Comparison of ENCODE assay signal across 23 cellular contexts in the genomic region with DNA sequence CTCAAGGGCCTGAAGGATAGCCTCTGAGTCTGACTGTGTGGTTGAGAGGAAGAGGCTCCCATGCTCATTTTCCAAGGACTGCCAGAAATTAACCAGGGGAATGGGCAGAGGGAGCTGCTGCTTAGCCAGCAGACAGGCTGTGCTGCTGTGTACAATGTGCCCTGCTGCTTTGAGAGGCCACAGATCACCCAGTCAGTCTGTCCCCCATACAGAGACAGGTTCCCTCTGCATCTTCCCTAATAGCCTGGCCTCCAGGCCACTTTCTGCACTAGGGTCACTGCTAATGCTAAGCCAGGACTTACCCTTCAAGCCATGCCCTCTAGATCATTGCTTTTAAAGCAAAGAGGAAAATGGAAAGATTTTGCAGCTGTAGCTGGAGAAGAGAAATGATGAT.
A peak's percentile ranks its signal among the peaks of the same experiment; 100 is the strongest.
DNase-seq lines count a peak whose midpoint lies in the region; ATAC-seq, FAIRE-seq and TF ChIP-seq lines count a peak whose summit lies in the region.
"Had no signal": no experiment of that assay in that cellular context is flagged by ENCODE, and none has a peak within 500 bp of the region (broad histone marks: within the 10 kb centered on the region; RNA-seq: fewer than 3 reads in every experiment).

No MANE protein-coding gene starts in this region.

- POLR2A ChIA-PET in naive thymus-derived CD4-positive, alpha-beta T cell (lab: Charles Lee) = no interaction called here

- H4K12ac ChIP-seq in trophoblast cell (ENCODE audit: low read depth, low read length) = no peak overlapping the region

- H2AFZ ChIP-seq in Loucy (ENCODE audit: low read length) = no peak overlapping the region
- no peak overlapping the region for H2AFZ ChIP-seq in trophoblast cell (ENCODE audit: insufficient read depth, low read length, poor library complexity)

- H3K4me3 ChIP-seq in Loucy (ENCODE audit: low read length, poor library complexity, severe bottlenecking) (no peak overlapping the region), bronchial epithelial cell (ENCODE audit: low read depth, low read length) (no peak overlapping the region), trophoblast cell (ENCODE audit: low read depth, low read length) (no peak overlapping the region)
- no peak overlapping the region for H3K4me3 ChIP-seq in naive thymus-derived CD4-positive, alpha-beta T cell (ENCODE audit: low read length)
- H3K4me3 ChIP-seq: BLaER1 treated with 17β-estradiol and CSF1 and Interleukin-3, amounts not matched to agents 10 nM and 100 nM; HAP-1 had no signal

- no peak overlapping the region for H3K14ac ChIP-seq in trophoblast cell (ENCODE audit: low read length)

- no peak for ATAC-seq in HG02798 (IDR thresholded peaks at IDR 0.05; ENCODE audit: poor library complexity, unreplicated experiment)
- ATAC-seq in naive thymus-derived CD4-positive, alpha-beta T cell = no peak

- H3K9me3 ChIP-seq in Loucy (ENCODE audit: insufficient read depth, low read depth, low read length) (no peaks in the 10 kb centered on the region), trophoblast cell (ENCODE audit: insufficient read depth, low read depth, low read length) (no peaks in the 10 kb centered on the region)
- H3K9me3 ChIP-seq in naive thymus-derived CD4-positive, alpha-beta T cell (ENCODE audit: control insufficient read depth in 2 of 3, low read length in 3 of 3) = no peaks in the 10 kb centered on the region
- H3K9me3 ChIP-seq: BLaER1 treated with 17β-estradiol and CSF1 and Interleukin-3, amounts not matched to agents 10 nM and 100 nM; HAP-1 had no signal

- H4K20me1 ChIP-seq in Loucy (ENCODE audit: insufficient read depth, low read length, poor library complexity, severe bottlenecking) = no peaks in the 10 kb centered on the region
- H4K20me1 ChIP-seq: BLaER1 treated with 17β-estradiol and CSF1 and Interleukin-3, amounts not matched to agents 10 nM and 100 nM had no signal

- no peak for TF ChIP-seq CTCF in Loucy (conservative IDR thresholded peaks at IDR 0.05; ENCODE audit: low read length)
- no peak for TF ChIP-seq CTCF in bronchial epithelial cell (IDR thresholded peaks at IDR 0.05; ENCODE audit: insufficient read depth, low read length, severe bottlenecking)

- no peaks in the 10 kb centered on the region for H3K79me2 ChIP-seq in Loucy (ENCODE audit: insufficient read depth, low read length)
- H3K79me2 ChIP-seq in trophoblast cell (ENCODE audit: control insufficient read depth, insufficient read depth, low read length, poor library complexity) = no peaks in the 10 kb centered on the region

- H2BK12ac ChIP-seq in trophoblast cell (ENCODE audit: low read length) = peak overlapping the region; percentile 19

- H3K9ac ChIP-seq in Loucy (ENCODE audit: low read depth, low read length, poor library complexity, severe bottlenecking) (peak overlapping the region; percentile 70), trophoblast cell (ENCODE audit: low read length) (no peak overlapping the region)
- H3K9ac ChIP-seq: BLaER1 treated with 17β-estradiol and CSF1 and Interleukin-3, amounts not matched to agents 10 nM and 100 nM had no signal

- H3K18ac ChIP-seq in trophoblast cell (ENCODE audit: low read length) = no peak overlapping the region

- H3K4me1 Mint-ChIP-seq in naive thymus-derived CD4-positive, alpha-beta T cell = no peaks in the 10 kb centered on the region
- H3K4me1 Mint-ChIP-seq: B cell; CD14-positive monocyte; CD4-positive, alpha-beta memory T cell had no signal

- H3K4ac ChIP-seq in trophoblast cell (ENCODE audit: low read depth, low read length) = no peak overlapping the region

- H3K4me2 ChIP-seq in Loucy (ENCODE audit: low read depth, low read length, poor library complexity, severe bottlenecking) (peak overlapping the region; percentile 53), trophoblast cell (ENCODE audit: low read length) (no peak overlapping the region)

- H2BK5ac ChIP-seq in trophoblast cell (ENCODE audit: low read depth, low read length, poor library complexity) = no peak overlapping the region

- peak; percentile 36 for DNase-seq in NCI-H82 (lab: John Stamatoyannopoulos, UW)
- no peak for DNase-seq in NCI-H82 treated with DMSO at 0.1 percent for 48 hours (lab: John Stamatoyannopoulos, UW; ENCODE audit: unreplicated experiment)
- DNase-seq in bronchial epithelial cell (ENCODE audit: low read depth) = no peak
- DNase-seq in trophoblast cell = no peak
- DNase-seq in superior temporal gyrus (ENCODE audit: extremely low spot score) = no peak
- DNase-seq in naive thymus-derived CD4-positive, alpha-beta T cell = no peak
- DNase-seq: CD4-positive, alpha-beta memory T cell; COR-L47; DMS153; DND-41; GOT3; HFFc6 had no signal

- no peak overlapping the region for H3K23ac ChIP-seq in trophoblast cell (ENCODE audit: low read length)

- no peak overlapping the region for H2AK5ac ChIP-seq in trophoblast cell (ENCODE audit: low read length)

- H2BK120ac ChIP-seq in trophoblast cell (ENCODE audit: insufficient read depth, low read length, poor library complexity) = no peak overlapping the region

- peaks cover 15% of the 10 kb centered on the region for H3F3A ChIP-seq in Loucy (ENCODE audit: low read depth)

- no peaks in the 10 kb centered on the region for H3K36me3 Mint-ChIP-seq in naive thymus-derived CD4-positive, alpha-beta T cell
- H3K36me3 Mint-ChIP-seq: CD14-positive monocyte; CD4-positive, alpha-beta memory T cell had no signal

- no peak overlapping the region for H3K4me3 Mint-ChIP-seq in naive thymus-derived CD4-positive, alpha-beta T cell
- H3K4me3 Mint-ChIP-seq: B cell; CD14-positive monocyte; CD4-positive, alpha-beta memory T cell; HFFc6 had no signal

- H3K36me3 ChIP-seq in Loucy (ENCODE audit: insufficient read depth, low read length) = no peaks in the 10 kb centered on the region
- no peaks in the 10 kb centered on the region for H3K36me3 ChIP-seq in bronchial epithelial cell (ENCODE audit: control insufficient read depth, insufficient read depth, low read length)
- no peaks in the 10 kb centered on the region for H3K36me3 ChIP-seq in trophoblast cell (ENCODE audit: control insufficient read depth in 1 of 2, insufficient read depth in 2 of 2, low read length in 2 of 2)
- no peaks in the 10 kb centered on the region for H3K36me3 ChIP-seq in naive thymus-derived CD4-positive, alpha-beta T cell (ENCODE audit: control insufficient read depth in 2 of 3, insufficient read depth in 3 of 3, low read length in 3 of 3)
- H3K36me3 ChIP-seq: BLaER1 treated with 17β-estradiol and CSF1 and Interleukin-3, amounts not matched to agents 10 nM and 100 nM; HAP-1 had no signal

- H3K27ac Mint-ChIP-seq in naive thymus-derived CD4-positive, alpha-beta T cell = no peak overlapping the region
- H3K27ac Mint-ChIP-seq: B cell; CD14-positive monocyte; CD4-positive, alpha-beta memory T cell; HFFc6 had no signal

- intact Hi-C loops in naive thymus-derived CD4-positive, alpha-beta T cell (cut with micrococcal nuclease) = no loop called here

- CTCF ChIA-PET in naive thymus-derived CD4-positive, alpha-beta T cell (lab: Charles Lee) = no interaction called here

- no peaks in the 10 kb centered on the region for H3K9me2 ChIP-seq in Loucy (replicated peaks; ENCODE audit: low read depth, low read length)

- FAIRE-seq in bronchial epithelial cell (lab: Jason Lieb, UNC) = peak; percentile 23
- FAIRE-seq: A204.1, G401.6, GM12892, H54 had no signal

- peaks cover 0 to 5% (median 0%) of the 10 kb centered on the region in 5 donors for H3K27me3 Mint-ChIP-seq in naive thymus-derived CD4-positive, alpha-beta T cell
- H3K27me3 Mint-ChIP-seq: B cell; CD4-positive, alpha-beta memory T cell had no signal

- peaks cover 56% of the 10 kb centered on the region for H3K4me1 ChIP-seq in Loucy (ENCODE audit: insufficient read depth, low read length, poor library complexity, severe bottlenecking)
- H3K4me1 ChIP-seq in trophoblast cell (ENCODE audit: control insufficient read depth in 1 of 2, insufficient read depth in 2 of 2, low read length in 2 of 2) = peaks cover 30 to 38% of the 10 kb centered on the region in 2 experiments
- no peaks in the 10 kb centered on the region for H3K4me1 ChIP-seq in naive thymus-derived CD4-positive, alpha-beta T cell (ENCODE audit: control insufficient read depth in 2 of 2, insufficient read depth in 2 of 2, low read length in 2 of 2)
- H3K4me1 ChIP-seq: HAP-1 had no signal

- no peak overlapping the region for H4K91ac ChIP-seq in trophoblast cell (ENCODE audit: low read depth, low read length)

- H3K27ac ChIP-seq in trophoblast cell (ENCODE audit: low read depth, low read length) = no peak overlapping the region
- no peak overlapping the region for H3K27ac ChIP-seq in naive thymus-derived CD4-positive, alpha-beta T cell (ENCODE audit: low read depth, low read length)
- H3K27ac ChIP-seq: 22Rv1; BLaER1 treated with 17β-estradiol and CSF1 and Interleukin-3, amounts not matched to agents 10 nM and 100 nM had no signal

- peaks cover 19% of the 10 kb centered on the region for H3K79me1 ChIP-seq in trophoblast cell (ENCODE audit: low read length)

- no peaks in the 10 kb centered on the region for H3K9me3 Mint-ChIP-seq in naive thymus-derived CD4-positive, alpha-beta T cell
- H3K9me3 Mint-ChIP-seq: CD14-positive monocyte had no signal

- no peak overlapping the region for H4K8ac ChIP-seq in trophoblast cell (ENCODE audit: low read depth, low read length)

- no peaks in the 10 kb centered on the region for H3K27me3 ChIP-seq in Loucy (ENCODE audit: insufficient read depth, low read length, poor library complexity, severe bottlenecking)
- no peaks in the 10 kb centered on the region for H3K27me3 ChIP-seq in bronchial epithelial cell (ENCODE audit: control insufficient read depth, insufficient read depth, low read length)
- no peaks in the 10 kb centered on the region for H3K27me3 ChIP-seq in trophoblast cell (ENCODE audit: insufficient read depth, low read length)
- no peaks in the 10 kb centered on the region for H3K27me3 ChIP-seq in naive thymus-derived CD4-positive, alpha-beta T cell (ENCODE audit: control insufficient read depth in 2 of 2, insufficient read depth in 2 of 2, low read length in 2 of 2)
